Comparison of ENCODE assay signal across 8 cellular contexts in genomic region chr4:75513529-75514130, GRCh38. TPM values are rescaled to one million over a fixed set of nuclear protein-coding genes. Genes with fewer than 3 reads are reported as not detected.
DNase-seq lines count a peak whose midpoint lies in the region; ATAC-seq, FAIRE-seq and TF ChIP-seq lines count a peak whose summit lies in the region.

No MANE protein-coding gene starts in this region.

- peaks cover 33% of the 10 kb centered on the region for H4K20me1 ChIP-seq in astrocyte (ENCODE audit: insufficient read depth, low read length)

- peaks cover 25% of the 10 kb centered on the region for H3K4me1 Mint-ChIP-seq in astrocyte (ENCODE audit: low read depth, unreplicated experiment)

- H3K27ac Mint-ChIP-seq in astrocyte (ENCODE audit: unreplicated experiment), result peak overlapping the region; percentile 96

- H3K4me3 ChIP-seq in AG09309 (ENCODE audit: control insufficient read depth, low read depth, low read length), result peak overlapping the region; percentile 71
- H3K4me3 ChIP-seq in astrocyte (ENCODE audit: insufficient read depth, low read depth, low read length), result peak overlapping the region; percentile 91
- peak overlapping the region; percentile 47 to 87 (median 81) for H3K4me3 ChIP-seq in right lobe of liver
- peak overlapping the region; percentile 52 to 83 (median 82) for H3K4me3 ChIP-seq in tibial nerve

- no peak for DNase-seq in AG09309 (ENCODE audit: low read depth)
- DNase-seq in HEK293T (ENCODE audit: extremely low spot score), result no peak
- DNase-seq in astrocyte (ENCODE audit: low read depth), result no peak
- no peak for DNase-seq in right lobe of liver
- DNase-seq in tibial nerve (ENCODE audit: low spot score in 2 of 2), result no peak
- no peak for DNase-seq in KBM-7
- no peak for DNase-seq in COLO829 (ENCODE audit: low spot score)
- no peak for DNase-seq in hepatic stellate cell (ENCODE audit: low spot score)

- H2AFZ ChIP-seq in astrocyte (ENCODE audit: low read depth, low read length), result peak overlapping the region; percentile 96

- FAIRE-seq in astrocyte (lab: Jason Lieb, UNC), result no peak

- H3K9me3 ChIP-seq in astrocyte (ENCODE audit: insufficient read depth, low read depth, low read length), result no peaks in the 10 kb centered on the region
- H3K9me3 ChIP-seq in right lobe of liver, result no peaks in the 10 kb centered on the region
- H3K9me3 ChIP-seq in tibial nerve, result no peaks in the 10 kb centered on the region

- POLR2A ChIA-PET in HEK293T (lab: Yijun Ruan, JAX), result interaction anchor here (1.1 to 2.1 kb wide), 9 partner anchors 8 to 579 kb away, joined by 3 to 12 read pairs (median 5); partner anchors contain the start of gene ODAPH

- H3K79me2 ChIP-seq in astrocyte (ENCODE audit: insufficient read depth, low read length), result peaks cover 68% of the 10 kb centered on the region

- peak overlapping the region; percentile 91 for H3K4me2 ChIP-seq in astrocyte (ENCODE audit: low read length)

- no peak for TF ChIP-seq EP300 in tibial nerve (IDR thresholded peaks at IDR 0.05)

- ATAC-seq in right lobe of liver, result peak in 3 of 4 donors; percentile 1 to 4 (median 3)

- no peak overlapping the region for H3K4me3 Mint-ChIP-seq in astrocyte (ENCODE audit: unreplicated experiment)

- in situ Hi-C loops in KBM-7 (cut with MboI; ENCODE audit: low pct_unique_long_range_greater_than_20kb, low sequenced_read_pairs), result no loop called here

- H3K9ac ChIP-seq in astrocyte (ENCODE audit: low read length), result peak overlapping the region; percentile 90

- intact Hi-C loops in right lobe of liver (cut with DNase I), result no loop called here

- H3K27me3 ChIP-seq in astrocyte (ENCODE audit: insufficient read depth, low read length) (no peaks in the 10 kb centered on the region), right lobe of liver (no peaks in the 10 kb centered on the region), tibial nerve (no peaks in the 10 kb centered on the region)

- CTCF ChIA-PET in HEK293T (lab: Yijun Ruan, JAX), result interaction anchor here (1.3 to 1.5 kb wide), 2 partner anchors 14 to 29 kb away, joined by 3 read pairs; no protein-coding TSS in a partner anchor

- TF ChIP-seq CTCF in AG09309 (IDR thresholded peaks at IDR 0.05; ENCODE audit: control insufficient read depth, insufficient read depth, low read depth, low read length, missing control alignments), result no peak
- no peak for TF ChIP-seq CTCF in astrocyte (IDR thresholded peaks at IDR 0.05; ENCODE audit: insufficient read depth, low read depth, low read length)
- TF ChIP-seq CTCF in right lobe of liver (IDR thresholded peaks at IDR 0.05), result no peak
- no peak for TF ChIP-seq CTCF in tibial nerve (IDR thresholded peaks at IDR 0.05)

- TF ChIP-seq POLR2A in right lobe of liver (IDR thresholded peaks at IDR 0.05), result no peak
- no peak for TF ChIP-seq POLR2A in tibial nerve (IDR thresholded peaks at IDR 0.05)

- H3K9me3 Mint-ChIP-seq in astrocyte (ENCODE audit: unreplicated experiment), result no peaks in the 10 kb centered on the region

- H3K4me1 ChIP-seq in astrocyte (ENCODE audit: insufficient read depth, low read length), result peaks cover 21% of the 10 kb centered on the region
- peaks cover 0 to 29% (median 10%) of the 10 kb centered on the region in 4 donors for H3K4me1 ChIP-seq in right lobe of liver
- H3K4me1 ChIP-seq in tibial nerve, result peaks cover 0 to 65% (median 32%) of the 10 kb centered on the region in 4 donors

- H3K36me3 ChIP-seq in astrocyte (ENCODE audit: insufficient read depth, low read length), result peaks cover 3% of the 10 kb centered on the region
- H3K36me3 ChIP-seq in right lobe of liver, result peaks cover 0 to 19% (median 8%) of the 10 kb centered on the region in 4 donors
- H3K36me3 ChIP-seq in tibial nerve, result peaks cover 0 to 16% (median 3%) of the 10 kb centered on the region in 3 donors

- WGBS in right lobe of liver (ENCODE audit: insufficient coverage, low coverage, low lambda C conversion rate, missing lambda C conversion rate), result under 1% methylated on average over 12 of the region's 12 CpGs
- WGBS in tibial nerve, 2 donors, result 1% methylated on average over 12 of the region's 12 CpGs

- H3K27me3 Mint-ChIP-seq in astrocyte (ENCODE audit: low read depth, unreplicated experiment), result no peaks in the 10 kb centered on the region

- H3K36me3 Mint-ChIP-seq in astrocyte (ENCODE audit: low read depth, unreplicated experiment), result peaks cover 1% of the 10 kb centered on the region

- H3K27ac ChIP-seq in astrocyte (ENCODE audit: low read depth, low read length), result peak overlapping the region; percentile 93
- H3K27ac ChIP-seq in right lobe of liver, result peak overlapping the region; percentile 85 to 88 (median 87)
- peak overlapping the region; percentile 86 to 99 (median 96) for H3K27ac ChIP-seq in tibial nerve

TF ChIP-seq in HEK293T, 16 proteins besides CTCF, POLR2A, EP300 and RAD21:
- TF ChIP-seq L3MBTL2 (conservative IDR thresholded peaks at IDR 0.05) (peak; percentile 75), HDGF (IDR thresholded peaks at IDR 0.05; ENCODE audit: borderline replicate concordance) (no peak)

RNA-seq across cellular contexts. Expression of gene RCHY1, which starts 0.6 kb away (rescaled TPM):
- total RNA-seq in astrocyte (35.3 and 40.7 TPM in 2 replicates), right lobe of liver (10 to 100 TPM in 5 of 6 experiments, 1 to 10 TPM in 1; 8.6 to 19.3 (median 14.0) TPM), tibial nerve (10 to 100 TPM; 11.2 to 29.5 (median 22.6) TPM)

RNA-seq across cellular contexts. Expression of gene THAP6, which starts 0.6 kb away (rescaled TPM):
- 17.0 and 20.6 TPM in 2 replicates for total RNA-seq in astrocyte
- total RNA-seq in right lobe of liver, result 10 to 100 TPM in 3 of 6 experiments, 1 to 10 TPM in 3; 6.8 to 11.5 (median 10.0) TPM
- 10 to 100 TPM; 23.1 to 37.1 (median 27.5) TPM for total RNA-seq in tibial nerve

RNA-seq across cellular contexts. Expression of gene ODAPH, which starts 42.2 kb away (rescaled TPM):
- 55.3 TPM in 2 replicates for total RNA-seq in astrocyte
- total RNA-seq in right lobe of liver, result not detected
- not detected for total RNA-seq in tibial nerve

Comparison
In these comparisons a context has a peak if more than half of its experiments do, and no peak if none do; other contexts are left out.
1. RNA of gene ODAPH, which starts 42.2 kb away (total RNA-seq): 55.3 TPM in astrocyte; not detected in right lobe of liver and not detected in tibial nerve; every median in the first group is over 10 times any median in the second.
2. Peak in every context shown above with its lines, with median percentiles within 50 percentile points of each other: H3K4me3 ChIP-seq and H3K27ac ChIP-seq.